In the genomic region with DNA sequence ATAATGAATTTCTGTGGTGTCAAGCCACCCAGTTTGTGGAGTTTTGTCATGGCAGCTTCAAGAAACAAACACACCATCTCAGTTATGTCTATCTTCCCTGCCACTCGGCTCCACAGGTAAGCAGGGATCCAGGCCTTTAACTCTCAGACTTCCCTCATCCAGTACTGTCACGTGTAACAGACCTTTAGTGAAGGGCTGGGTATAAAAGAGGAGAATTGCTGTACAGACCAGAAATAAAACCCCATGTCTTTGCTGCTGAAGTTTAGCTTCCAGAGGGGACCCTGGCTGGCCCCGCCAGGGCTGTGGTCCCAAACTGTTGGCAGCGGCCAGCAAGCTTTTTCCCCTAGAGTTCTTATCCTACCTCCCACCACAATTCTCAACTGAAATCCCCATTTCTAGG, we compare ENCODE assay signal across 19 cellular contexts.
A peak's percentile ranks its signal among the peaks of the same experiment; 100 is the strongest.
DNase-seq lines count a peak whose midpoint lies in the region; ATAC-seq, FAIRE-seq and TF ChIP-seq lines count a peak whose summit lies in the region.
"Had no signal": no experiment of that assay in that cellular context is flagged by ENCODE, and none has a peak within 500 bp of the region (broad histone marks: within the 10 kb centered on the region; RNA-seq: fewer than 3 reads in every experiment).

No MANE protein-coding gene starts in this region.

- peaks cover 38 to 53% (median 46%) of the 10 kb centered on the region in 10 experiments for H3K4me1 ChIP-seq in BLaER1 treated with 17β-estradiol and CSF1 and Interleukin-3, amounts not matched to agents 10 nM and 100 nM
- no peaks in the 10 kb centered on the region for H3K4me1 ChIP-seq in pancreas

- H3K9me3 Mint-ChIP-seq in dendritic cell treated with granulocyte-macrophage colony-stimulating factor and Interleukin-4, amounts not matched to agents 40 ng/mL and 50 ng/mL, for 4 days: peaks cover 21% of the 10 kb centered on the region
- peaks cover 13% of the 10 kb centered on the region for H3K9me3 Mint-ChIP-seq in osteocyte (ENCODE audit: unreplicated experiment)
- peaks cover 54% of the 10 kb centered on the region for H3K9me3 Mint-ChIP-seq in activated T-helper 1 cell treated with anti-CD3 and anti-CD28 coated beads, Interleukin-12 subunit alpha, Interleukin-12 subunit beta, Interleukin-2, Interleukin-4 antibody, amounts not matched to agents 30 ng/mL and 10 ng/mL and 1 ng/mL, durations not matched to agents 14 hours and 24 hours and 36 hours
- H3K9me3 Mint-ChIP-seq: HFFc6 had no signal

- no peaks in the 10 kb centered on the region for H4K20me1 ChIP-seq in BLaER1 treated with 17β-estradiol and CSF1 and Interleukin-3, amounts not matched to agents 10 nM and 100 nM
- H4K20me1 ChIP-seq: BLaER1 had no signal

- intact Hi-C loops in dendritic cell treated with granulocyte-macrophage colony-stimulating factor and Interleukin-4, amounts not matched to agents 40 ng/mL and 50 ng/mL, for 4 days (cut with micrococcal nuclease): no loop called here
- intact Hi-C loops in activated T-helper 1 cell treated with anti-CD3 and anti-CD28 coated beads, Interleukin-12 subunit alpha, Interleukin-12 subunit beta, Interleukin-2, Interleukin-4 antibody, amounts not matched to agents 30 ng/mL and 10 ng/mL and 1 ng/mL, durations not matched to agents 14 hours and 24 hours and 36 hours (cut with micrococcal nuclease): no loop called here
- intact Hi-C loops in pancreas (cut with DNase I): no loop called here

- no peaks in the 10 kb centered on the region for H3K27me3 ChIP-seq in BLaER1 treated with 17β-estradiol and CSF1 and Interleukin-3, amounts not matched to agents 10 nM and 100 nM
- H3K27me3 ChIP-seq in HL-60 (ENCODE audit: insufficient read depth, poor library complexity, severe bottlenecking) (no peaks in the 10 kb centered on the region), pancreas (no peaks in the 10 kb centered on the region)
- H3K27me3 ChIP-seq: BLaER1 had no signal

- DNase-seq in HL-60 (ENCODE audit: low read depth in 1 of 2, low spot score in 1 of 2) (no peak), osteocyte (ENCODE audit: extremely low spot score, unreplicated experiment) (peak; percentile 27), erythroblast (lab: John Stamatoyannopoulos, UW) (no peak), NCI-H2107 treated with DMSO at 0.1 percent for 48 hours (lab: John Stamatoyannopoulos, UW; ENCODE audit: unreplicated experiment) (no peak), pancreas (no peak)
- DNase-seq in activated T-helper 1 cell treated with anti-CD3 and anti-CD28 coated beads, Interleukin-12 subunit alpha, Interleukin-12 subunit beta, Interleukin-2, Interleukin-4 antibody, amounts not matched to agents 30 ng/mL and 10 ng/mL and 1 ng/mL, durations not matched to agents 14 hours and 24 hours and 36 hours (ENCODE audit: low spot score): no peak
- DNase-seq: 8988T; AML-193; Calu3; CD4-positive, alpha-beta T cell; DMS 273 treated with DMSO at 0.1 percent for 48 hours; HCEC 1CT; HFFc6 had no signal

- H3K36me3 Mint-ChIP-seq in dendritic cell treated with granulocyte-macrophage colony-stimulating factor and Interleukin-4, amounts not matched to agents 40 ng/mL and 50 ng/mL, for 4 days (ENCODE audit: low read depth): peaks cover 17% of the 10 kb centered on the region
- no peaks in the 10 kb centered on the region for H3K36me3 Mint-ChIP-seq in osteocyte (ENCODE audit: unreplicated experiment)
- H3K36me3 Mint-ChIP-seq in activated T-helper 1 cell treated with anti-CD3 and anti-CD28 coated beads, Interleukin-12 subunit alpha, Interleukin-12 subunit beta, Interleukin-2, Interleukin-4 antibody, amounts not matched to agents 30 ng/mL and 10 ng/mL and 1 ng/mL, durations not matched to agents 14 hours and 24 hours and 36 hours (ENCODE audit: low read depth): peaks cover 26% of the 10 kb centered on the region

- TF ChIP-seq POLR2A in erythroblast (IDR thresholded peaks at IDR 0.05; ENCODE audit: low read length): no peak

- 82 to 87% methylated on average over 4 of the region's 4 CpGs for WGBS in pancreas, 2 donors

- H3K9me3 ChIP-seq in BLaER1 treated with 17β-estradiol and CSF1 and Interleukin-3, amounts not matched to agents 10 nM and 100 nM (replicated peaks in 1 of 11): peaks cover 33 to 47% (median 40%) of the 10 kb centered on the region in 11 experiments
- no peaks in the 10 kb centered on the region for H3K9me3 ChIP-seq in pancreas

- H3K27me3 Mint-ChIP-seq in dendritic cell treated with granulocyte-macrophage colony-stimulating factor and Interleukin-4, amounts not matched to agents 40 ng/mL and 50 ng/mL, for 4 days: no peaks in the 10 kb centered on the region
- H3K27me3 Mint-ChIP-seq in osteocyte (ENCODE audit: unreplicated experiment): peaks cover 5% of the 10 kb centered on the region
- no peaks in the 10 kb centered on the region for H3K27me3 Mint-ChIP-seq in activated T-helper 1 cell treated with anti-CD3 and anti-CD28 coated beads, Interleukin-12 subunit alpha, Interleukin-12 subunit beta, Interleukin-2, Interleukin-4 antibody, amounts not matched to agents 30 ng/mL and 10 ng/mL and 1 ng/mL, durations not matched to agents 14 hours and 24 hours and 36 hours (ENCODE audit: insufficient read depth)
- H3K27me3 Mint-ChIP-seq: CD4-positive, alpha-beta T cell had no signal

- H3K4me3 ChIP-seq in BLaER1 treated with 17β-estradiol and CSF1 and Interleukin-3, amounts not matched to agents 10 nM and 100 nM: peak overlapping the region in 4 of 10 experiments; percentile 11 to 25 (median 17); a peak in 2 of 20 replicates
- H3K4me3 ChIP-seq in HL-60 (replicated peaks; ENCODE audit: insufficient read depth, low read length) (no peak overlapping the region), pancreas (no peak overlapping the region)
- H3K4me3 ChIP-seq: BLaER1, GM12878, GM23338 had no signal

- H3K4me2 ChIP-seq in BLaER1 treated with 17β-estradiol and CSF1 and Interleukin-3, amounts not matched to agents 10 nM and 100 nM: peak overlapping the region in 3 of 11 experiments; percentile 50 to 74 (median 68); a peak in 5 of 22 replicates
- H3K4me2 ChIP-seq: GM23338 had no signal

- H3K4me1 Mint-ChIP-seq in dendritic cell treated with granulocyte-macrophage colony-stimulating factor and Interleukin-4, amounts not matched to agents 40 ng/mL and 50 ng/mL, for 4 days (ENCODE audit: low read depth): peaks cover 73% of the 10 kb centered on the region
- peaks cover 2% of the 10 kb centered on the region for H3K4me1 Mint-ChIP-seq in osteocyte (ENCODE audit: unreplicated experiment)
- H3K4me1 Mint-ChIP-seq in activated T-helper 1 cell treated with anti-CD3 and anti-CD28 coated beads, Interleukin-12 subunit alpha, Interleukin-12 subunit beta, Interleukin-2, Interleukin-4 antibody, amounts not matched to agents 30 ng/mL and 10 ng/mL and 1 ng/mL, durations not matched to agents 14 hours and 24 hours and 36 hours (ENCODE audit: low read depth): peaks cover 34% of the 10 kb centered on the region

- no peak for ATAC-seq in pancreas
- ATAC-seq: GM12878, GM23338 had no signal

- peaks cover 0 to 22% (median 8%) of the 10 kb centered on the region in 11 experiments; a peak in 9 of 22 replicates for H3K36me3 ChIP-seq in BLaER1 treated with 17β-estradiol and CSF1 and Interleukin-3, amounts not matched to agents 10 nM and 100 nM
- H3K36me3 ChIP-seq in pancreas: no peaks in the 10 kb centered on the region
- H3K36me3 ChIP-seq: BLaER1 had no signal

- no peak for TF ChIP-seq CTCF in HL-60 (IDR thresholded peaks at IDR 0.05; ENCODE audit: insufficient read depth, low read length)
- TF ChIP-seq CTCF in osteocyte (IDR thresholded peaks at IDR 0.05): no peak
- TF ChIP-seq CTCF in pancreas (IDR thresholded peaks at IDR 0.05): no peak

- H3K4me3 Mint-ChIP-seq in dendritic cell treated with granulocyte-macrophage colony-stimulating factor and Interleukin-4, amounts not matched to agents 40 ng/mL and 50 ng/mL, for 4 days: no peak overlapping the region
- H3K4me3 Mint-ChIP-seq in osteocyte (ENCODE audit: unreplicated experiment): no peak overlapping the region
- no peak overlapping the region for H3K4me3 Mint-ChIP-seq in activated T-helper 1 cell treated with anti-CD3 and anti-CD28 coated beads, Interleukin-12 subunit alpha, Interleukin-12 subunit beta, Interleukin-2, Interleukin-4 antibody, amounts not matched to agents 30 ng/mL and 10 ng/mL and 1 ng/mL, durations not matched to agents 14 hours and 24 hours and 36 hours
- H3K4me3 Mint-ChIP-seq: CD4-positive, alpha-beta T cell; GM23338; HFFc6 had no signal

- no peak for FAIRE-seq in pancreas (lab: Jason Lieb, UNC)
- FAIRE-seq: GM12878, GM18507 had no signal

- H3K27ac ChIP-seq in BLaER1 treated with 17β-estradiol and CSF1 and Interleukin-3, amounts not matched to agents 10 nM and 100 nM: peak overlapping the region in 10 of 11 experiments; percentile 16 to 65 (median 50); a peak in 15 of 22 replicates
- peak overlapping the region; percentile 52 for H3K27ac ChIP-seq in HL-60 (replicated peaks)
- no peak overlapping the region for H3K27ac ChIP-seq in pancreas
- H3K27ac ChIP-seq: BLaER1 had no signal

- H3K9ac ChIP-seq in BLaER1 treated with 17β-estradiol and CSF1 and Interleukin-3, amounts not matched to agents 10 nM and 100 nM: no peak overlapping the region
- H3K9ac ChIP-seq: BLaER1 had no signal

- peak overlapping the region; percentile 70 for H3K27ac Mint-ChIP-seq in dendritic cell treated with granulocyte-macrophage colony-stimulating factor and Interleukin-4, amounts not matched to agents 40 ng/mL and 50 ng/mL, for 4 days
- no peak overlapping the region for H3K27ac Mint-ChIP-seq in osteocyte (ENCODE audit: unreplicated experiment)
- H3K27ac Mint-ChIP-seq in activated T-helper 1 cell treated with anti-CD3 and anti-CD28 coated beads, Interleukin-12 subunit alpha, Interleukin-12 subunit beta, Interleukin-2, Interleukin-4 antibody, amounts not matched to agents 30 ng/mL and 10 ng/mL and 1 ng/mL, durations not matched to agents 14 hours and 24 hours and 36 hours: no peak overlapping the region
- H3K27ac Mint-ChIP-seq: CD4-positive, alpha-beta T cell; GM23338; HFFc6 had no signal

Comparison
In these comparisons a context has a peak if more than half of its experiments do, and no peak if none do; other contexts are left out.
1. H3K27ac ChIP-seq: peak in BLaER1 treated with 17β-estradiol and CSF1 and Interleukin-3, amounts not matched to agents 10 nM and 100 nM (10 of 11) and HL-60 (single experiment); none in pancreas (0 of 4).